ENCODE assay signal across 1 cellular context in genomic region chr12:52925717-52926595, GRCh38.
TF ChIP-seq lines count a peak whose summit lies in the region.

No MANE protein-coding gene starts in this region.

TF ChIP-seq in HepG2, 621 proteins besides CTCF, POLR2A, EP300 and RAD21 (continued from another document and continues in another):
- TF ChIP-seq PAXIP1 (CRISPR knock-in tag; conservative IDR thresholded peaks at IDR 0.05) (peak; percentile 85), ZNF343 (CRISPR knock-in tag; IDR thresholded peaks at IDR 0.05) (no peak; the same call in 1 of the 2 replicates), SKI (IDR thresholded peaks at IDR 0.05; ENCODE audit: partially characterized antibody) (peak; percentile 12), ATF7 (IDR thresholded peaks at IDR 0.05) (no peak), ATF7 (CRISPR knock-in tag; IDR thresholded peaks at IDR 0.05) (peak; percentile 42; the same call in 1 of the 2 replicates), ZNF496 (CRISPR knock-in tag; IDR thresholded peaks at IDR 0.05; ENCODE audit: insufficient replicate concordance) (no peak), ASH2L (IDR thresholded peaks at IDR 0.05; ENCODE audit: insufficient read length, low read depth, low read length) (no peak), ZNF569 (CRISPR knock-in tag; IDR thresholded peaks at IDR 0.05; ENCODE audit: borderline replicate concordance) (no peak), PATZ1 (CRISPR knock-in tag; IDR thresholded peaks at IDR 0.05) (peak; percentile 96), ZMYM3 (CRISPR knock-in tag; IDR thresholded peaks at IDR 0.05) (peak; percentile 33; the same call in 1 of the 2 replicates), FOXP1 (IDR thresholded peaks at IDR 0.05) (no peak), FOXP1 (CRISPR knock-in tag; IDR thresholded peaks at IDR 0.05) (0 out of 2 replicates have a peak, but pooled peaks have one; percentile 4), GABPA (IDR thresholded peaks at IDR 0.05; ENCODE audit: low read depth, low read length) (no peak), GABPA (CRISPR knock-in tag; IDR thresholded peaks at IDR 0.05; ENCODE audit: low read depth) (0 out of 2 replicates have a peak, but pooled peaks have one; percentile 28), IKZF4 (CRISPR knock-in tag; IDR thresholded peaks at IDR 0.05; ENCODE audit: borderline replicate concordance, low read depth, not compliant biosample characterization) (no peak), NR2F6 (IDR thresholded peaks at IDR 0.05) (peak; percentile 65), NR2F6 (CRISPR knock-in tag; IDR thresholded peaks at IDR 0.05) (peak; percentile 76), DR1 (CRISPR knock-in tag; IDR thresholded peaks at IDR 0.05) (no peak), MIER2 (CRISPR knock-in tag; IDR thresholded peaks at IDR 0.05) (no peak), ZNF232 (CRISPR knock-in tag; IDR thresholded peaks at IDR 0.05; ENCODE audit: borderline replicate concordance) (no peak), PHB2 (IDR thresholded peaks at IDR 0.05; ENCODE audit: partially characterized antibody) (no peak), AHR (CRISPR knock-in tag; IDR thresholded peaks at IDR 0.05) (no peak), ZBTB10 (CRISPR knock-in tag; IDR thresholded peaks at IDR 0.05; ENCODE audit: borderline replicate concordance) (no peak; the same call in 1 of the 2 replicates), ZNF180 (CRISPR knock-in tag; IDR thresholded peaks at IDR 0.05; ENCODE audit: borderline replicate concordance, low read depth) (no peak), ZNF432 (CRISPR knock-in tag; IDR thresholded peaks at IDR 0.05; ENCODE audit: borderline replicate concordance) (no peak), GATAD2A (CRISPR knock-in tag; IDR thresholded peaks at IDR 0.05) (peak; percentile 67), SAP130 (CRISPR knock-in tag; IDR thresholded peaks at IDR 0.05; ENCODE audit: low read depth) (peak; percentile 74; the same call in 1 of the 2 replicates), RARG (CRISPR knock-in tag; IDR thresholded peaks at IDR 0.05; ENCODE audit: low read depth) (no peak), PHF5A (CRISPR knock-in tag; IDR thresholded peaks at IDR 0.05; ENCODE audit: low read depth, unreplicated experiment) (no peak), MAFK (conservative IDR thresholded peaks at IDR 0.05 in 1 of 2, IDR thresholded peaks at IDR 0.05 in 1 of 2; ENCODE audit: low read length in 2 of 2) (no peak), TCF12 (IDR thresholded peaks at IDR 0.05) (no peak), TCF12 (CRISPR knock-in tag; IDR thresholded peaks at IDR 0.05) (0 out of 2 replicates have a peak, but pooled peaks have one; percentile 1), FOSL2 (CRISPR knock-in tag; IDR thresholded peaks at IDR 0.05) (peak; percentile 46; the same call in 1 of the 2 replicates), ZNF75D (CRISPR knock-in tag; IDR thresholded peaks at IDR 0.05; ENCODE audit: borderline replicate concordance) (no peak), ZIK1 (CRISPR knock-in tag; IDR thresholded peaks at IDR 0.05; ENCODE audit: borderline replicate concordance, low read depth) (0 out of 2 replicates have a peak, but pooled peaks have one; percentile 52), ZSCAN29 (CRISPR knock-in tag; conservative IDR thresholded peaks at IDR 0.05) (no peak), ZFY (CRISPR knock-in tag; IDR thresholded peaks at IDR 0.05) (peak; percentile 38; the same call in 1 of the 2 replicates), ZMYM2 (CRISPR knock-in tag; IDR thresholded peaks at IDR 0.05) (no peak), ETV5 (CRISPR knock-in tag; IDR thresholded peaks at IDR 0.05; ENCODE audit: borderline replicate concordance) (0 out of 2 replicates have a peak, but pooled peaks have one; percentile 38), ZNF883 (CRISPR knock-in tag; IDR thresholded peaks at IDR 0.05; ENCODE audit: not compliant biosample characterization) (no peak), ERF (CRISPR knock-in tag; IDR thresholded peaks at IDR 0.05) (no peak; the same call in 1 of the 2 replicates), MAZ (IDR thresholded peaks at IDR 0.05; ENCODE audit: borderline replicate concordance, low read depth, low read length) (peak; percentile 20; the same call in 1 of the 2 replicates), MAZ (CRISPR knock-in tag; IDR thresholded peaks at IDR 0.05; ENCODE audit: low read depth) (no peak), TMF1 (CRISPR knock-in tag; IDR thresholded peaks at IDR 0.05; ENCODE audit: low read depth) (no peak), POLR2AphosphoS5 (IDR thresholded peaks at IDR 0.05; ENCODE audit: low read depth, low read length) (no peak; the same call in 1 of the 2 replicates)
- TF ChIP-seq, protein P1, sequence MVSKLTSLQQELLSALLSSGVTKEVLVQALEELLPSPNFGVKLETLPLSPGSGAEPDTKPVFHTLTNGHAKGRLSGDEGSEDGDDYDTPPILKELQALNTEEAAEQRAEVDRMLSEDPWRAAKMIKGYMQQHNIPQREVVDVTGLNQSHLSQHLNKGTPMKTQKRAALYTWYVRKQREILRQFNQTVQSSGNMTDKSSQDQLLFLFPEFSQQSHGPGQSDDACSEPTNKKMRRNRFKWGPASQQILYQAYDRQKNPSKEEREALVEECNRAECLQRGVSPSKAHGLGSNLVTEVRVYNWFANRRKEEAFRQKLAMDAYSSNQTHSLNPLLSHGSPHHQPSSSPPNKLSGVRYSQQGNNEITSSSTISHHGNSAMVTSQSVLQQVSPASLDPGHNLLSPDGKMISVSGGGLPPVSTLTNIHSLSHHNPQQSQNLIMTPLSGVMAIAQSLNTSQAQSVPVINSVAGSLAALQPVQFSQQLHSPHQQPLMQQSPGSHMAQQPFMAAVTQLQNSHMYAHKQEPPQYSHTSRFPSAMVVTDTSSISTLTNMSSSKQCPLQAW (CRISPR knock-in tag; IDR thresholded peaks at IDR 0.05) = no peak
- TF ChIP-seq, protein P2, sequence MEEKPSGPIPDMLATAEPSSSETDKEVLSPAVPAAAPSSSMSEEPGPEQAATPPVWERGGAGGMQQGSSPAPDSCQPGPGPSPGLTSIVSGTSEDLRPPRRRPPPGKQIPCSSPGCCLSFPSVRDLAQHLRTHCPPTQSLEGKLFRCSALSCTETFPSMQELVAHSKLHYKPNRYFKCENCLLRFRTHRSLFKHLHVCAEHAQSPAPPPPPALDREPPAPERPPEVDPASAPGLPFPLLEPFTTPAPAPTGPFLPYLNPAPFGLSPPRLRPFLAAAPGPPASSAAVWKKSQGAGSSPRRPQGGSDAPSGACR (CRISPR knock-in tag; IDR thresholded peaks at IDR 0.05) = no peak
- TF ChIP-seq, protein P3, sequence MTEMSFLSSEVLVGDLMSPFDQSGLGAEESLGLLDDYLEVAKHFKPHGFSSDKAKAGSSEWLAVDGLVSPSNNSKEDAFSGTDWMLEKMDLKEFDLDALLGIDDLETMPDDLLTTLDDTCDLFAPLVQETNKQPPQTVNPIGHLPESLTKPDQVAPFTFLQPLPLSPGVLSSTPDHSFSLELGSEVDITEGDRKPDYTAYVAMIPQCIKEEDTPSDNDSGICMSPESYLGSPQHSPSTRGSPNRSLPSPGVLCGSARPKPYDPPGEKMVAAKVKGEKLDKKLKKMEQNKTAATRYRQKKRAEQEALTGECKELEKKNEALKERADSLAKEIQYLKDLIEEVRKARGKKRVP (CRISPR knock-in tag; IDR thresholded peaks at IDR 0.05) = no peak
- TF ChIP-seq, protein P4, sequence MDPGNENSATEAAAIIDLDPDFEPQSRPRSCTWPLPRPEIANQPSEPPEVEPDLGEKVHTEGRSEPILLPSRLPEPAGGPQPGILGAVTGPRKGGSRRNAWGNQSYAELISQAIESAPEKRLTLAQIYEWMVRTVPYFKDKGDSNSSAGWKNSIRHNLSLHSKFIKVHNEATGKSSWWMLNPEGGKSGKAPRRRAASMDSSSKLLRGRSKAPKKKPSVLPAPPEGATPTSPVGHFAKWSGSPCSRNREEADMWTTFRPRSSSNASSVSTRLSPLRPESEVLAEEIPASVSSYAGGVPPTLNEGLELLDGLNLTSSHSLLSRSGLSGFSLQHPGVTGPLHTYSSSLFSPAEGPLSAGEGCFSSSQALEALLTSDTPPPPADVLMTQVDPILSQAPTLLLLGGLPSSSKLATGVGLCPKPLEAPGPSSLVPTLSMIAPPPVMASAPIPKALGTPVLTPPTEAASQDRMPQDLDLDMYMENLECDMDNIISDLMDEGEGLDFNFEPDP (CRISPR knock-in tag; conservative IDR thresholded peaks at IDR 0.05) = no peak
- TF ChIP-seq, protein P5, sequence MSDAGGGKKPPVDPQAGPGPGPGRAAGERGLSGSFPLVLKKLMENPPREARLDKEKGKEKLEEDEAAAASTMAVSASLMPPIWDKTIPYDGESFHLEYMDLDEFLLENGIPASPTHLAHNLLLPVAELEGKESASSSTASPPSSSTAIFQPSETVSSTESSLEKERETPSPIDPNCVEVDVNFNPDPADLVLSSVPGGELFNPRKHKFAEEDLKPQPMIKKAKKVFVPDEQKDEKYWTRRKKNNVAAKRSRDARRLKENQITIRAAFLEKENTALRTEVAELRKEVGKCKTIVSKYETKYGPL (CRISPR knock-in tag; IDR thresholded peaks at IDR 0.05) = no peak
- TF ChIP-seq, protein P6, sequence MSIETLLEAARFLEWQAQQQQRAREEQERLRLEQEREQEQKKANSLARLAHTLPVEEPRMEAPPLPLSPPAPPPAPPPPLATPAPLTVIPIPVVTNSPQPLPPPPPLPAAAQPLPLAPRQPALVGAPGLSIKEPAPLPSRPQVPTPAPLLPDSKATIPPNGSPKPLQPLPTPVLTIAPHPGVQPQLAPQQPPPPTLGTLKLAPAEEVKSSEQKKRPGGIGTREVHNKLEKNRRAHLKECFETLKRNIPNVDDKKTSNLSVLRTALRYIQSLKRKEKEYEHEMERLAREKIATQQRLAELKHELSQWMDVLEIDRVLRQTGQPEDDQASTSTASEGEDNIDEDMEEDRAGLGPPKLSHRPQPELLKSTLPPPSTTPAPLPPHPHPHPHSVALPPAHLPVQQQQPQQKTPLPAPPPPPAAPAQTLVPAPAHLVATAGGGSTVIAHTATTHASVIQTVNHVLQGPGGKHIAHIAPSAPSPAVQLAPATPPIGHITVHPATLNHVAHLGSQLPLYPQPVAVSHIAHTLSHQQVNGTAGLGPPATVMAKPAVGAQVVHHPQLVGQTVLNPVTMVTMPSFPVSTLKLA (IDR thresholded peaks at IDR 0.05) = no peak
- TF ChIP-seq, protein P7, sequence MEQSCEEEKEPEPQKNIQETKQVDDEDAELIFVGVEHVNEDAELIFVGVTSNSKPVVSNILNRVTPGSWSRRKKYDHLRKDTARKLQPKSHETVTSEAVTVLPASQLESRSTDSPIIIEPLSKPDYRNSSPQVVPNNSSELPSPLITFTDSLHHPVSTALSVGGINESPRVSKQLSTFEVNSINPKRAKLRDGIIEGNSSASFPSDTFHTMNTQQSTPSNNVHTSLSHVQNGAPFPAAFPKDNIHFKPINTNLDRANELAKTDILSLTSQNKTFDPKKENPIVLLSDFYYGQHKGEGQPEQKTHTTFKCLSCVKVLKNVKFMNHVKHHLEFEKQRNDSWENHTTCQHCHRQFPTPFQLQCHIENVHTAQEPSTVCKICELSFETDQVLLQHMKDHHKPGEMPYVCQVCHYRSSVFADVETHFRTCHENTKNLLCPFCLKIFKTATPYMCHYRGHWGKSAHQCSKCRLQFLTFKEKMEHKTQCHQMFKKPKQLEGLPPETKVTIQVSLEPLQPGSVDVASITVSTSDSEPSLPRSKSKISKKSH (CRISPR knock-in tag; IDR thresholded peaks at IDR 0.05; ENCODE audit: borderline replicate concordance) = no peak
